ENCODE assay signal across 1 cellular context in the genomic region with DNA sequence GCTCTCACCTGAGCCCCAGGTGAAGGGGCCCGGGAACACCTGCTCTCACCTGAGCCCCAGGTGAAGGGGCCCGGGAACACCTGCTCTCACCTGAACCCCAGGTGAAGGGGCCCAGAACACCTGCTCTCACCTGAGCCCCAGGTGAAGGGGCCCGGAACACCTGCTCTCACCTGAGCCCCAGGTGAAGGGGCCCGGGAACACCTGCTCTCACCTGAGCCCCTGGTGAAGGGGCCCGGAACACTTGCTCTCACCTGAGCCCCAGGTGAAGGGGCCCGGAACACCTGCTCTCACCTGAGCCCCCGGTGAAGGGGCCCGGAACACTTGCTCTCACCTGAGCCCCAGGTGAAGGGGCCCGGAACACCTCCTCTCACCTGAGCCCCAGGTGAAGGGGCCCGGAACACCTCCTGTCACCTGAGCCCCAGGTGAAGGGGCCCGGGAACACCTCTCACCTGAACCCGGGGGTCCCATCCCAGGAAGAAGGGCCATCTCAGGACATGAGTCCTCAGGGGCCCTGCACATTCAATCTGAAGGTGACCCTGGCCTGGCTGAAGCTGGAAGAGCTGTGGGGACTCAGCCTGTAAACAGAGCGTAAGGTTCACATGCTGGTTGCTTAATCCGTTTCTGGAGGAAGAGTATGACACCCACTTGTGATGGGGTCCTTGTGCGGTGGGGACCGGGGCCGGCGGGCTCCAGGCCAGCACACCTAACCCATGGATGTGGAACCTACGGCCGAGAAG.
TF ChIP-seq lines count a peak whose summit lies in the region.

No MANE protein-coding gene starts in this region.

TF ChIP-seq in HepG2, 621 proteins besides CTCF, POLR2A, EP300 and RAD21:
- TF ChIP-seq ZEB1 (IDR thresholded peaks at IDR 0.05; ENCODE audit: insufficient replicate concordance, low read depth): peak; percentile 96
